In the genomic region with DNA sequence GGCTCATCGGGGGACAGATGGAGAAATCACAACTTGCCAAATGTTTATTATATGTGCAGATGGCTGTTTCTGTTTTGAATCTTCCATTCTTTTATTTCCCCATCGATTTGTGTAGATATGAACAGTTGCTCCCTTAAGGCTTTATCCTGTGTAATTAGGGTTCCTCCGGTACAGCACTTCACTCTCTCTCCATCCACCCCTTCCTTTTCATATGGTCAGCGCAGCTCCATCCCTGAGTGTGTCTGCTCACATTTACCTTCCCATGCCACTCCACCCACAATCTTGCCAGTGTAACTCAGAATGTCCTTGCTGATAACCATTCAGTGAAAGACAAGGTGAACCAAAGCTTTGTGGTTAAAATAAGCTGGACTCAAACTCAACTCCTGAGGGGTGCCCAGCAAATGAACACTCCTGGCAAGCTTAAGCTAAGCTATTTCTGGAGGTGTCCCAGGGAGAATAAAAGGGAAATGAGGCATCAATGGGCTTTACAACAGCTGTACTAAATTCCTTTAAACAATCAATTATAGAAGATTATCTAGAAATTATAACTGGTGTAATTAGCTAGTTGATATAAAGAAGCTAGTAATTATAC, we compare ENCODE assay signal across 18 cellular contexts.
"Had no signal": no experiment of that assay in that cellular context is flagged by ENCODE, and none has a peak within 500 bp of the region (broad histone marks: within the 10 kb centered on the region; RNA-seq: fewer than 3 reads in every experiment).

No MANE protein-coding gene starts in this region.

- H3K4me3 Mint-ChIP-seq: activated CD4-positive, alpha-beta memory T cell treated with anti-CD3 and anti-CD28 coated beads for 36 hours; activated naive CD8-positive, alpha-beta T cell treated with anti-CD3 and anti-CD28 coated beads for 36 hours; memory B cell; neural crest cell had no signal

- H3K4me1 Mint-ChIP-seq: activated naive CD8-positive, alpha-beta T cell treated with anti-CD3 and anti-CD28 coated beads for 36 hours; memory B cell; neural crest cell had no signal

- H3K9me3 Mint-ChIP-seq: activated CD4-positive, alpha-beta memory T cell treated with anti-CD3 and anti-CD28 coated beads for 36 hours; activated naive CD8-positive, alpha-beta T cell treated with anti-CD3 and anti-CD28 coated beads for 36 hours; memory B cell had no signal

- H3K36me3 ChIP-seq: breast epithelium, esophagus squamous epithelium, ovary, tibial artery, uterus had no signal

- H3K4me3 ChIP-seq: breast epithelium, esophagus squamous epithelium, ovary, skin epidermis, tibial artery, uterus had no signal

- H3K27ac Mint-ChIP-seq: activated CD4-positive, alpha-beta memory T cell treated with anti-CD3 and anti-CD28 coated beads for 36 hours; activated naive CD8-positive, alpha-beta T cell treated with anti-CD3 and anti-CD28 coated beads for 36 hours; memory B cell had no signal

- DNase-seq: activated CD4-positive, alpha-beta memory T cell treated with anti-CD3 and anti-CD28 coated beads for 36 hours; activated CD4-positive, alpha-beta T cell treated with anti-CD3 and anti-CD28 coated beads for 1 hour; activated gamma-delta T cell treated with Interleukin-2 at 50 U/mL for 16 hours; activated naive CD8-positive, alpha-beta T cell treated with anti-CD3 and anti-CD28 coated beads for 36 hours; activated T-cell treated with anti-CD3 and anti-CD28 coated beads, Interleukin-2, amount 50 U/mL, for 48 hours; aorta; esophagus squamous epithelium; foreskin fibroblast; head of caudate nucleus; ovary; T-helper 9 cell; tibial artery; uterus had no signal

- H3K27ac ChIP-seq: breast epithelium, esophagus squamous epithelium, skin epidermis, tibial artery, uterus had no signal

- ATAC-seq: left lobe of liver had no signal

- H3K36me3 Mint-ChIP-seq: activated CD4-positive, alpha-beta memory T cell treated with anti-CD3 and anti-CD28 coated beads for 36 hours; activated naive CD8-positive, alpha-beta T cell treated with anti-CD3 and anti-CD28 coated beads for 36 hours; memory B cell had no signal

- H3K9me3 ChIP-seq: breast epithelium, esophagus squamous epithelium, ovary, tibial artery, uterus had no signal

- H3K4me1 ChIP-seq: uterus had no signal

- H3K27me3 ChIP-seq: breast epithelium, esophagus squamous epithelium, ovary, tibial artery, uterus had no signal
